1 cellular context compared by ENCODE assay signal in the genomic region with DNA sequence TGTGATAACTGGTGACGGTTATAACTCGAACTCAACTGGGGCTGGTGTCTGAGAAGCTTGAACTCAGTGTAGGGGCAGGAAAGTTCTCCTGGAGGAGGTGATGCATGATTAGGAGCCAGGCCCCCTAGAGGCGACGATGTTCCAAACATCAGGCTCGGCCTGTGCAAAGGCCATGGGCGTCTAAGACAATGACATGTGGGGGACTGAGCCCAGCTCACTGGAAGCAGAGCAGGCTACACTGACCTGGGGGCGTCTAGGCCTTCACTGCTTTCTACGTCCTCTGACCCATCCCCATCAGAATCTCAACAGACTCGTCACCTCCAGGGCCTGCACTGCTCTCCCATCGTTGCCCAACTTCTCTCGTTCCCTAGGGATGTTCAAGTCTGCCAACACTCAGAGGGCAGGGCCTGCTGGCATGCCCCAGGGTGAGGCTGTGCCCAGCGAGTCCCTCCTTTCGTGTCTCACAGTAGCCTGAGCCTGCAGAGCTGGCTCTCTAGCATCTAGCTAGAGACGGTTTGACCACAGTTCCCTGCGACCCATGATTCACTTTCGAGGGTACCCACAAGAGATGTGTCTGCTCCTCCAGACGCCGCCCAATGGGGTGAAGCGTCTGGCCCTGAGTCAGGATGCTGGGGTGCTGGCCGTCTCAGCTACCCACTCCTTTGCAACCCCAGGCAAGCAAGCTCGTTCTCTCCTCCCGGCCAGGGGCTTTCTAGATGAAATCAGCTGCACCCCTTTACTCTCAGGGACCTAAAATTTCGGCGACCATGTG.
TF ChIP-seq lines count a peak whose summit lies in the region.

No MANE protein-coding gene starts in this region.

TF ChIP-seq in H1, 55 proteins besides CTCF, POLR2A, EP300 and RAD21:
- TF ChIP-seq CREB1 (IDR thresholded peaks at IDR 0.05) = 0 out of 2 replicates have a peak, but pooled peaks have one; percentile 39
- no peak for TF ChIP-seq SIX5 (IDR thresholded peaks at IDR 0.05; ENCODE audit: low read depth, low read length)
